In genomic region chr15:66494262-66494661, GRCh38 we compare ENCODE assay signal across 21 cellular contexts. TPM values are rescaled to one million over a fixed set of nuclear protein-coding genes. Genes with fewer than 3 reads are reported as not detected.
DNase-seq lines count a peak whose midpoint lies in the region; ATAC-seq and TF ChIP-seq lines count a peak whose summit lies in the region.
"Had no signal": no experiment of that assay in that cellular context is flagged by ENCODE, and none has a peak within 500 bp of the region (broad histone marks: within the 10 kb centered on the region; RNA-seq: fewer than 3 reads in every experiment).

No MANE protein-coding gene starts in this region.

- no peak for DNase-seq in activated CD4-positive, alpha-beta T cell treated with anti-CD3 and anti-CD28 coated beads, Interleukin-2, amount 10 ng/mL, durations not matched to agents 24 days and 14 days
- DNase-seq in activated CD4-positive, alpha-beta T cell treated with anti-CD3 and anti-CD28 coated beads, Interleukin-2, amount 50 U/mL, for 4 hours: no peak
- no peak for DNase-seq in CD14-positive monocyte (ENCODE audit: low spot score)
- DNase-seq in activated CD8-positive, alpha-beta T cell treated with anti-CD3 and anti-CD28 coated beads, Interleukin-2, amount 10 ng/mL, durations not matched to agents 7 days and 5 days: no peak
- DNase-seq in memory B cell (ENCODE audit: low spot score in 2 of 2): no peak
- no peak for DNase-seq in NCI-H1105 (lab: John Stamatoyannopoulos, UW)
- DNase-seq in SHP77 treated with DMSO at 0.1 percent for 48 hours (lab: John Stamatoyannopoulos, UW): no peak
- no peak for DNase-seq in foreskin fibroblast
- DNase-seq: 8988T; Caco-2; cerebellar nuclear complex; foreskin melanocyte; hippocampal formation; NCI-H1048; NCI-H187 treated with DMSO at 0.1 percent for 48 hours; NCI-H2227 treated with DMSO at 0.1 percent for 48 hours; stimulated activated CD4-positive, alpha-beta T cell treated with anti-CD3 and anti-CD28 coated beads, Interleukin-4, amount 100 ng/mL, for 24 hours; stomach had no signal

- TF ChIP-seq CTCF in CD14-positive monocyte (IDR thresholded peaks at IDR 0.05) (no peak), foreskin fibroblast (IDR thresholded peaks at IDR 0.05; ENCODE audit: low read depth, low read length) (no peak)

- intact Hi-C loops in activated CD4-positive, alpha-beta T cell treated with anti-CD3 and anti-CD28 coated beads, Interleukin-2, amount 10 ng/mL, durations not matched to agents 24 days and 14 days (cut with micrococcal nuclease): no loop called here
- intact Hi-C loops in CD14-positive monocyte (cut with micrococcal nuclease): loop anchor here in 1 of 2 donors (10.0 kb wide), 1 partner anchor 139 kb away; the partner anchor contains the start of gene TIPIN

- H3K27ac Mint-ChIP-seq in activated CD4-positive, alpha-beta T cell treated with anti-CD3 and anti-CD28 coated beads, Interleukin-2, amount 10 ng/mL, durations not matched to agents 24 days and 14 days: peak overlapping the region; percentile 27
- H3K27ac Mint-ChIP-seq in CD14-positive monocyte (peak overlapping the region; percentile 82 to 95 (median 90)), memory B cell (peak overlapping the region; percentile 21)
- H3K27ac Mint-ChIP-seq in activated CD8-positive, alpha-beta T cell treated with anti-CD3 and anti-CD28 coated beads, Interleukin-2, amount 10 ng/mL, durations not matched to agents 7 days and 5 days: peak overlapping the region; percentile 28
- H3K27ac Mint-ChIP-seq: T-helper 2 cell treated with Interferon-gamma antibody and Interleukin-4, amounts not matched to agents 5 μg/mL and 100 μg/mL, for 36 hours had no signal

- no peak overlapping the region for H3K4me3 ChIP-seq in foreskin fibroblast (ENCODE audit: low read depth in 1 of 2, low read length in 2 of 2)
- H3K4me3 ChIP-seq: stomach, tibial nerve had no signal

- no peaks in the 10 kb centered on the region for H3K27me3 Mint-ChIP-seq in activated CD4-positive, alpha-beta T cell treated with anti-CD3 and anti-CD28 coated beads, Interleukin-2, amount 10 ng/mL, durations not matched to agents 24 days and 14 days
- H3K27me3 Mint-ChIP-seq in CD14-positive monocyte (ENCODE audit: low read depth in 3 of 3) (peaks cover 0 to 2% (median 0%) of the 10 kb centered on the region in 3 donors), memory B cell (no peaks in the 10 kb centered on the region)
- H3K27me3 Mint-ChIP-seq in activated CD8-positive, alpha-beta T cell treated with anti-CD3 and anti-CD28 coated beads, Interleukin-2, amount 10 ng/mL, durations not matched to agents 7 days and 5 days (ENCODE audit: low read depth): no peaks in the 10 kb centered on the region

- H3K4me3 Mint-ChIP-seq in activated CD4-positive, alpha-beta T cell treated with anti-CD3 and anti-CD28 coated beads, Interleukin-2, amount 10 ng/mL, durations not matched to agents 24 days and 14 days: no peak overlapping the region
- H3K4me3 Mint-ChIP-seq in CD14-positive monocyte: peak overlapping the region; percentile 6 to 74
- no peak overlapping the region for H3K4me3 Mint-ChIP-seq in activated CD8-positive, alpha-beta T cell treated with anti-CD3 and anti-CD28 coated beads, Interleukin-2, amount 10 ng/mL, durations not matched to agents 7 days and 5 days
- no peak overlapping the region for H3K4me3 Mint-ChIP-seq in memory B cell
- H3K4me3 Mint-ChIP-seq: T-helper 2 cell treated with Interferon-gamma antibody and Interleukin-4, amounts not matched to agents 5 μg/mL and 100 μg/mL, for 36 hours had no signal

- H3K4me1 Mint-ChIP-seq in activated CD4-positive, alpha-beta T cell treated with anti-CD3 and anti-CD28 coated beads, Interleukin-2, amount 10 ng/mL, durations not matched to agents 24 days and 14 days: peaks cover 27% of the 10 kb centered on the region
- H3K4me1 Mint-ChIP-seq in CD14-positive monocyte: peaks cover 49% of the 10 kb centered on the region
- H3K4me1 Mint-ChIP-seq in activated CD8-positive, alpha-beta T cell treated with anti-CD3 and anti-CD28 coated beads, Interleukin-2, amount 10 ng/mL, durations not matched to agents 7 days and 5 days (ENCODE audit: low read depth): peaks cover 36% of the 10 kb centered on the region
- H3K4me1 Mint-ChIP-seq in memory B cell: peaks cover 14% of the 10 kb centered on the region

- H3K9me3 Mint-ChIP-seq in activated CD4-positive, alpha-beta T cell treated with anti-CD3 and anti-CD28 coated beads, Interleukin-2, amount 10 ng/mL, durations not matched to agents 24 days and 14 days: no peaks in the 10 kb centered on the region
- H3K9me3 Mint-ChIP-seq in CD14-positive monocyte (peaks cover 0 to 2% (median 0%) of the 10 kb centered on the region in 7 donors), memory B cell (no peaks in the 10 kb centered on the region)
- H3K9me3 Mint-ChIP-seq in activated CD8-positive, alpha-beta T cell treated with anti-CD3 and anti-CD28 coated beads, Interleukin-2, amount 10 ng/mL, durations not matched to agents 7 days and 5 days (ENCODE audit: insufficient read depth): no peaks in the 10 kb centered on the region
- H3K9me3 Mint-ChIP-seq: T-helper 2 cell treated with Interferon-gamma antibody and Interleukin-4, amounts not matched to agents 5 μg/mL and 100 μg/mL, for 36 hours had no signal

- ATAC-seq in activated CD8-positive, alpha-beta T cell treated with anti-CD3 and anti-CD28 coated beads, Interleukin-2, amount 10 ng/mL, durations not matched to agents 7 days and 5 days: no peak
- no peak for ATAC-seq in memory B cell (ENCODE audit: low read depth)
- ATAC-seq: SK-N-SH treated with all-trans-retinoic acid at 6 μM for 48 hours had no signal

- CTCF ChIA-PET in activated CD8-positive, alpha-beta T cell treated with anti-CD3 and anti-CD28 coated beads, Interleukin-2, amount 10 ng/mL, durations not matched to agents 7 days and 5 days (lab: Charles Lee): interaction anchor here (1.3 kb wide), 1 partner anchor 9 kb away, joined by 4 read pairs; no protein-coding TSS in a partner anchor

- H3K36me3 Mint-ChIP-seq in activated CD4-positive, alpha-beta T cell treated with anti-CD3 and anti-CD28 coated beads, Interleukin-2, amount 10 ng/mL, durations not matched to agents 24 days and 14 days (ENCODE audit: low read depth): peaks cover 73% of the 10 kb centered on the region
- peaks cover 58 to 62% of the 10 kb centered on the region in 2 donors for H3K36me3 Mint-ChIP-seq in CD14-positive monocyte
- H3K36me3 Mint-ChIP-seq in activated CD8-positive, alpha-beta T cell treated with anti-CD3 and anti-CD28 coated beads, Interleukin-2, amount 10 ng/mL, durations not matched to agents 7 days and 5 days (ENCODE audit: low read depth): peaks cover 70% of the 10 kb centered on the region
- H3K36me3 Mint-ChIP-seq in memory B cell: peaks cover 15% of the 10 kb centered on the region

- POLR2A ChIA-PET in activated CD8-positive, alpha-beta T cell treated with anti-CD3 and anti-CD28 coated beads, Interleukin-2, amount 10 ng/mL, durations not matched to agents 7 days and 5 days (lab: Charles Lee): interaction anchor here (0.9 to 1.2 kb wide), 3 partner anchors 11 to 200 kb away, joined by 3 to 4 read pairs (median 3); partner anchors contain the start of gene ZWILCH

RNA-seq across cellular contexts. Expression of gene SNAPC5, which starts 3.3 kb away (rescaled TPM):
- total RNA-seq in activated CD4-positive, alpha-beta T cell treated with anti-CD3 and anti-CD28 coated beads, Interleukin-2, amount 10 ng/mL, durations not matched to agents 24 days and 14 days: 33.5 and 33.9 TPM in 2 replicates
- polyA plus RNA-seq in CD14-positive monocyte: 10 to 100 TPM; 30.2 to 32.5 TPM
- total RNA-seq in activated CD8-positive, alpha-beta T cell treated with anti-CD3 and anti-CD28 coated beads, Interleukin-2, amount 10 ng/mL, durations not matched to agents 7 days and 5 days: 10 to 100 TPM; 25.0 to 25.7 TPM

RNA-seq across cellular contexts. Expression of gene RPL4, which starts 10.4 kb away (rescaled TPM):
- 3,393 and 3,435 TPM in 2 replicates for total RNA-seq in activated CD4-positive, alpha-beta T cell treated with anti-CD3 and anti-CD28 coated beads, Interleukin-2, amount 10 ng/mL, durations not matched to agents 24 days and 14 days
- 100 to 1,000 TPM; 533 to 536 TPM for polyA plus RNA-seq in CD14-positive monocyte
- total RNA-seq in activated CD8-positive, alpha-beta T cell treated with anti-CD3 and anti-CD28 coated beads, Interleukin-2, amount 10 ng/mL, durations not matched to agents 7 days and 5 days: 1,000 to 10,000 TPM; 2,498 to 2,528 TPM

RNA-seq across cellular contexts. Expression of gene ZWILCH, which starts 10.9 kb away (rescaled TPM):
- total RNA-seq in activated CD4-positive, alpha-beta T cell treated with anti-CD3 and anti-CD28 coated beads, Interleukin-2, amount 10 ng/mL, durations not matched to agents 24 days and 14 days: 37.1 and 41.1 TPM in 2 replicates
- polyA plus RNA-seq in CD14-positive monocyte: 1 to 10 TPM; 2.4 to 3.1 TPM
- total RNA-seq in activated CD8-positive, alpha-beta T cell treated with anti-CD3 and anti-CD28 coated beads, Interleukin-2, amount 10 ng/mL, durations not matched to agents 7 days and 5 days: 10 to 100 TPM; 37.2 to 44.8 TPM

Comparison
In these comparisons a context has a peak if more than half of its experiments do, and no peak if none do; other contexts are left out.
1. H3K27ac Mint-ChIP-seq: peak in every context shown above with its lines; median percentile 90 in CD14-positive monocyte; 28 in activated CD8-positive, alpha-beta T cell treated with anti-CD3 and anti-CD28 coated beads, Interleukin-2, amount 10 ng/mL, durations not matched to agents 7 days and 5 days; 27 in activated CD4-positive, alpha-beta T cell treated with anti-CD3 and anti-CD28 coated beads, Interleukin-2, amount 10 ng/mL, durations not matched to agents 24 days and 14 days; 21 in memory B cell.
2. H3K4me3 Mint-ChIP-seq: peak in CD14-positive monocyte (2 of 2); none in activated CD4-positive, alpha-beta T cell treated with anti-CD3 and anti-CD28 coated beads, Interleukin-2, amount 10 ng/mL, durations not matched to agents 24 days and 14 days (single experiment), activated CD8-positive, alpha-beta T cell treated with anti-CD3 and anti-CD28 coated beads, Interleukin-2, amount 10 ng/mL, durations not matched to agents 7 days and 5 days (single experiment) and memory B cell (single experiment).